In genomic region chr3:70090322-70090913, GRCh38 we compare ENCODE assay signal across 9 cellular contexts.
DNase-seq lines count a peak whose midpoint lies in the region; ATAC-seq and TF ChIP-seq lines count a peak whose summit lies in the region.
"Had no signal": no experiment of that assay in that cellular context is flagged by ENCODE, and none has a peak within 500 bp of the region (broad histone marks: within the 10 kb centered on the region; RNA-seq: fewer than 3 reads in every experiment).

No MANE protein-coding gene starts in this region.

- ATAC-seq in HG02642 (IDR thresholded peaks at IDR 0.05; ENCODE audit: poor library complexity, unreplicated experiment), result no peak
- no peak for ATAC-seq in activated naive CD4-positive, alpha-beta T cell treated with anti-CD3 and anti-CD28 coated beads, Interleukin-2, amount 50 U/mL, for 72 hours

- no peak overlapping the region for H3K4me3 Mint-ChIP-seq in Calu3 (ENCODE audit: low read depth, unreplicated experiment)
- no peak overlapping the region for H3K4me3 Mint-ChIP-seq in HFFc6
- H3K4me3 Mint-ChIP-seq: memory B cell had no signal

- no peak overlapping the region for H3K27ac ChIP-seq in VCaP

- CTCF ChIA-PET in Calu3 (lab: Charles Lee), result interaction anchor here (0.6 to 1.6 kb wide), 4 partner anchors 12 to 273 kb away, joined by 3 to 4 read pairs (median 4); no protein-coding TSS in a partner anchor

- H3K4me1 Mint-ChIP-seq in Calu3 (ENCODE audit: low read depth, unreplicated experiment) (no peaks in the 10 kb centered on the region), HFFc6 (ENCODE audit: low read depth) (no peaks in the 10 kb centered on the region)

- DNase-seq in Calu3, result peak; percentile 17
- peak; percentile 16 for DNase-seq in HFFc6
- DNase-seq in kidney epithelial cell (ENCODE audit: low read depth), result no peak
- no peak for DNase-seq in activated CD4-positive, alpha-beta T cell treated with anti-CD3 and anti-CD28 coated beads, Interleukin-2, amount 50 U/mL, for 48 hours
- no peak for DNase-seq in activated naive CD4-positive, alpha-beta T cell treated with anti-CD3 and anti-CD28 coated beads, Interleukin-2, amount 50 U/mL, for 72 hours (ENCODE audit: low spot score in 2 of 2)
- DNase-seq in dedifferentiated amniotic fluid mesenchymal stem cell (ENCODE audit: extremely low spot score), result no peak

- no peaks in the 10 kb centered on the region for H3K36me3 ChIP-seq in kidney epithelial cell (ENCODE audit: control insufficient read depth, insufficient read depth, low read length)

- intact Hi-C loops in Calu3 (cut with micrococcal nuclease; ENCODE audit: unreplicated experiment), result loop anchor here (1.0 kb wide), 2 partner anchors 269 to 441 kb away; no protein-coding TSS in a partner anchor

- H3K36me3 Mint-ChIP-seq in Calu3 (ENCODE audit: insufficient read depth, unreplicated experiment) (no peaks in the 10 kb centered on the region), HFFc6 (ENCODE audit: low read depth) (no peaks in the 10 kb centered on the region)
- H3K36me3 Mint-ChIP-seq in activated naive CD4-positive, alpha-beta T cell treated with anti-CD3 and anti-CD28 coated beads, Interleukin-2, amount 50 U/mL, for 72 hours, result no peaks in the 10 kb centered on the region
- H3K36me3 Mint-ChIP-seq: memory B cell had no signal

- BruUV-seq in Calu3 (replicated peaks; lab: Mats Ljungman, UMichigan), result no TSS peak

- H3K4me3 ChIP-seq in kidney epithelial cell (ENCODE audit: low read depth, low read length), result no peak overlapping the region

- no peaks in the 10 kb centered on the region for H3K27me3 Mint-ChIP-seq in Calu3 (ENCODE audit: unreplicated experiment)
- H3K27me3 Mint-ChIP-seq in HFFc6 (ENCODE audit: insufficient read depth), result no peaks in the 10 kb centered on the region; the same call in 1 of the 2 replicates

- peak; percentile 31 for TF ChIP-seq CTCF in Calu3 (IDR thresholded peaks at IDR 0.05; ENCODE audit: unreplicated experiment)
- peak; percentile 82 for TF ChIP-seq CTCF in HFFc6 (IDR thresholded peaks at IDR 0.05)
- peak; percentile 93 for TF ChIP-seq CTCF in VCaP (conservative IDR thresholded peaks at IDR 0.05)
- TF ChIP-seq CTCF in kidney epithelial cell (IDR thresholded peaks at IDR 0.05; ENCODE audit: insufficient read depth, low read length, poor library complexity, severe bottlenecking), result peak; percentile 63

- H3K27ac Mint-ChIP-seq in Calu3 (ENCODE audit: unreplicated experiment) (no peak overlapping the region), HFFc6 (no peak overlapping the region)
- no peak overlapping the region for H3K27ac Mint-ChIP-seq in activated naive CD4-positive, alpha-beta T cell treated with anti-CD3 and anti-CD28 coated beads, Interleukin-2, amount 50 U/mL, for 72 hours
- H3K27ac Mint-ChIP-seq: memory B cell had no signal

- H3K27me3 ChIP-seq in kidney epithelial cell (ENCODE audit: control insufficient read depth, insufficient read depth, low read length), result no peaks in the 10 kb centered on the region

- H3K9me3 Mint-ChIP-seq in Calu3 (ENCODE audit: low read depth, unreplicated experiment) (no peaks in the 10 kb centered on the region), HFFc6 (no peaks in the 10 kb centered on the region)
- no peaks in the 10 kb centered on the region for H3K9me3 Mint-ChIP-seq in activated naive CD4-positive, alpha-beta T cell treated with anti-CD3 and anti-CD28 coated beads, Interleukin-2, amount 50 U/mL, for 72 hours
- H3K9me3 Mint-ChIP-seq: memory B cell had no signal

Comparison
In these comparisons a context has a peak if more than half of its experiments do, and no peak if none do; other contexts are left out.
1. DNase-seq: peak in Calu3 (single experiment) and HFFc6 (single experiment); none in kidney epithelial cell (single experiment), activated CD4-positive, alpha-beta T cell treated with anti-CD3 and anti-CD28 coated beads, Interleukin-2, amount 50 U/mL, for 48 hours (0 of 2), activated naive CD4-positive, alpha-beta T cell treated with anti-CD3 and anti-CD28 coated beads, Interleukin-2, amount 50 U/mL, for 72 hours (0 of 2) and dedifferentiated amniotic fluid mesenchymal stem cell (single experiment).
2. CTCF ChIP-seq: peak in every context shown above with its lines; median percentile 93 in VCaP; 82 in HFFc6; 63 in kidney epithelial cell; 31 in Calu3.